ENCODE assay signal across 1 cellular context in the genomic region with DNA sequence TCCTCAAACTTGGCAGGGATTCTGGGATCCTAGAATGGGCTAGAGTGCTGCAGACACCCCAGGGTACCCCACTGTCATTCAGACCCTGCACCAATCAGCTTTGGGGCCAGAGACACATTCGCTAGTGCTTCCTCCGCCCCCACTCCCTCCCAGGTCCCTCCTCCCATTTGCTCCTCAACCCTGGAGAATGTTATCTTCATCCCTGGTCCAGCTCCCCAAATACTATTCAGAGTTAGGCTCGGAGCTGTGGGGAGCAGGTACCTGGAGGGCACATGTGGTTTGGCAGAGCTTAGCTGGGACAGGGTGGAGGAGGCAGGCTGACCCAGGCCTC.
TF ChIP-seq lines count a peak whose summit lies in the region.

No MANE protein-coding gene starts in this region.

TF ChIP-seq in SK-N-SH, 30 proteins besides CTCF, POLR2A, EP300 and RAD21 (continued from another document):
- TF ChIP-seq, protein P1, sequence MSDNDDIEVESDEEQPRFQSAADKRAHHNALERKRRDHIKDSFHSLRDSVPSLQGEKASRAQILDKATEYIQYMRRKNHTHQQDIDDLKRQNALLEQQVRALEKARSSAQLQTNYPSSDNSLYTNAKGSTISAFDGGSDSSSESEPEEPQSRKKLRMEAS (IDR thresholded peaks at IDR 0.05; ENCODE audit: low read depth): no peak
- TF ChIP-seq CHD2 (IDR thresholded peaks at IDR 0.05; ENCODE audit: low read length, partially characterized antibody) (no peak), TEAD4 (IDR thresholded peaks at IDR 0.05; ENCODE audit: borderline replicate concordance, insufficient read depth) (no peak), FOXJ3 (CRISPR knock-in tag; IDR thresholded peaks at IDR 0.05) (no peak), ZBTB33 (IDR thresholded peaks at IDR 0.05; ENCODE audit: borderline replicate concordance, low read depth) (no peak), RFX5 (IDR thresholded peaks at IDR 0.05; ENCODE audit: low read length) (no peak)
- TF ChIP-seq, protein P2, sequence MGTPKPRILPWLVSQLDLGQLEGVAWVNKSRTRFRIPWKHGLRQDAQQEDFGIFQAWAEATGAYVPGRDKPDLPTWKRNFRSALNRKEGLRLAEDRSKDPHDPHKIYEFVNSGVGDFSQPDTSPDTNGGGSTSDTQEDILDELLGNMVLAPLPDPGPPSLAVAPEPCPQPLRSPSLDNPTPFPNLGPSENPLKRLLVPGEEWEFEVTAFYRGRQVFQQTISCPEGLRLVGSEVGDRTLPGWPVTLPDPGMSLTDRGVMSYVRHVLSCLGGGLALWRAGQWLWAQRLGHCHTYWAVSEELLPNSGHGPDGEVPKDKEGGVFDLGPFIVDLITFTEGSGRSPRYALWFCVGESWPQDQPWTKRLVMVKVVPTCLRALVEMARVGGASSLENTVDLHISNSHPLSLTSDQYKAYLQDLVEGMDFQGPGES (IDR thresholded peaks at IDR 0.05; ENCODE audit: low read depth, low read length): no peak
